ENCODE assay signal across 1 cellular context in the genomic region with DNA sequence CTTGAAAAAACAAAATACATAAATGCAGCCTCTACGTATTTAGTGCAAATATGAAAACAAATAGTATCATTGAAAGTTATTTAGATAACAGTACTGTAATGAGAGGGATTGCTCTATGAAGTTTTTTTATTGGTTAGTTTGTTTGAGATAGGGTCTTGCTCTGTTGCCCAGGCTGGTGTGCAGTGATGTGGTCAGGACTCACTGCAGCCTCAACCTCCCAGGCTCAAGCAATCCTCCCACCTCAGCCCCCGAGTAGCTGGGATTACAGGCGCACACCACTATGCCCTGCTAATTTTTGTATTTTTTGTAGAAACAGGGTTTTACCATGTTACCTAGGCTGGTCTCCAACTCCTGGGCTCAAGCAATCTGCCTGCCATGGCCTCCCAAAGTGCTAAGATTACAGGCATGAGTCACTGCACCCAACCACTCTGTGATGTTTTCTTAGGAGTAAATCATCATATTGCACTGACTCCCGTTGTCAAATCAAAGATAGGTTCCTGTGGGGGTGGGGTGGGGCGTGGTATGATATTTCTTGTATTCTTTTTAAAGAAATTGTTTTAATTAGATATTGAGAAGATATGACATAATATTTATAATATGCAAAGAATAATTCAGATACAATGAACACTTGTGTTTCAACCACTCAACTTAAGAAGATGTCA.
TF ChIP-seq lines count a peak whose summit lies in the region.

No MANE protein-coding gene starts in this region.

TF ChIP-seq in K562, 482 proteins besides CTCF, POLR2A, EP300 and RAD21 (continued from another document):
- no peak for TF ChIP-seq SMAD4 (CRISPR knock-in tag; conservative IDR thresholded peaks at IDR 0.05)
- no peak for TF ChIP-seq KAT8 (IDR thresholded peaks at IDR 0.05; ENCODE audit: low read depth)
- 0 out of 2 replicates have a peak, but pooled peaks have one; percentile 19 for TF ChIP-seq DPF2 (IDR thresholded peaks at IDR 0.05)
- TF ChIP-seq ZNF184 (CRISPR knock-in tag; IDR thresholded peaks at IDR 0.05): no peak
- TF ChIP-seq, protein P1, sequence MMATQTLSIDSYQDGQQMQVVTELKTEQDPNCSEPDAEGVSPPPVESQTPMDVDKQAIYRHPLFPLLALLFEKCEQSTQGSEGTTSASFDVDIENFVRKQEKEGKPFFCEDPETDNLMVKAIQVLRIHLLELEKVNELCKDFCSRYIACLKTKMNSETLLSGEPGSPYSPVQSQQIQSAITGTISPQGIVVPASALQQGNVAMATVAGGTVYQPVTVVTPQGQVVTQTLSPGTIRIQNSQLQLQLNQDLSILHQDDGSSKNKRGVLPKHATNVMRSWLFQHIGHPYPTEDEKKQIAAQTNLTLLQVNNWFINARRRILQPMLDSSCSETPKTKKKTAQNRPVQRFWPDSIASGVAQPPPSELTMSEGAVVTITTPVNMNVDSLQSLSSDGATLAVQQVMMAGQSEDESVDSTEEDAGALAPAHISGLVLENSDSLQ (IDR thresholded peaks at IDR 0.05): peak; percentile 55
- TF ChIP-seq, protein P2, sequence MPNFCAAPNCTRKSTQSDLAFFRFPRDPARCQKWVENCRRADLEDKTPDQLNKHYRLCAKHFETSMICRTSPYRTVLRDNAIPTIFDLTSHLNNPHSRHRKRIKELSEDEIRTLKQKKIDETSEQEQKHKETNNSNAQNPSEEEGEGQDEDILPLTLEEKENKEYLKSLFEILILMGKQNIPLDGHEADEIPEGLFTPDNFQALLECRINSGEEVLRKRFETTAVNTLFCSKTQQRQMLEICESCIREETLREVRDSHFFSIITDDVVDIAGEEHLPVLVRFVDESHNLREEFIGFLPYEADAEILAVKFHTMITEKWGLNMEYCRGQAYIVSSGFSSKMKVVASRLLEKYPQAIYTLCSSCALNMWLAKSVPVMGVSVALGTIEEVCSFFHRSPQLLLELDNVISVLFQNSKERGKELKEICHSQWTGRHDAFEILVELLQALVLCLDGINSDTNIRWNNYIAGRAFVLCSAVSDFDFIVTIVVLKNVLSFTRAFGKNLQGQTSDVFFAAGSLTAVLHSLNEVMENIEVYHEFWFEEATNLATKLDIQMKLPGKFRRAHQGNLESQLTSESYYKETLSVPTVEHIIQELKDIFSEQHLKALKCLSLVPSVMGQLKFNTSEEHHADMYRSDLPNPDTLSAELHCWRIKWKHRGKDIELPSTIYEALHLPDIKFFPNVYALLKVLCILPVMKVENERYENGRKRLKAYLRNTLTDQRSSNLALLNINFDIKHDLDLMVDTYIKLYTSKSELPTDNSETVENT (CRISPR knock-in tag; IDR thresholded peaks at IDR 0.05): no peak
- no peak for TF ChIP-seq ZBTB8A (IDR thresholded peaks at IDR 0.05; ENCODE audit: partially characterized antibody)
- no peak for TF ChIP-seq EP400 (IDR thresholded peaks at IDR 0.05)
- TF ChIP-seq, protein P3, sequence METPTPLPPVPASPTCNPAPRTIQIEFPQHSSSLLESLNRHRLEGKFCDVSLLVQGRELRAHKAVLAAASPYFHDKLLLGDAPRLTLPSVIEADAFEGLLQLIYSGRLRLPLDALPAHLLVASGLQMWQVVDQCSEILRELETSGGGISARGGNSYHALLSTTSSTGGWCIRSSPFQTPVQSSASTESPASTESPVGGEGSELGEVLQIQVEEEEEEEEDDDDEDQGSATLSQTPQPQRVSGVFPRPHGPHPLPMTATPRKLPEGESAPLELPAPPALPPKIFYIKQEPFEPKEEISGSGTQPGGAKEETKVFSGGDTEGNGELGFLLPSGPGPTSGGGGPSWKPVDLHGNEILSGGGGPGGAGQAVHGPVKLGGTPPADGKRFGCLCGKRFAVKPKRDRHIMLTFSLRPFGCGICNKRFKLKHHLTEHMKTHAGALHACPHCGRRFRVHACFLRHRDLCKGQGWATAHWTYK (CRISPR knock-in tag; IDR thresholded peaks at IDR 0.05): no peak
- no peak for TF ChIP-seq ZNF77 (CRISPR knock-in tag; IDR thresholded peaks at IDR 0.05)
- TF ChIP-seq HDAC8 (tag; IDR thresholded peaks at IDR 0.05): no peak
- TF ChIP-seq IFI16 (CRISPR knock-in tag; IDR thresholded peaks at IDR 0.05): no peak
- no peak for TF ChIP-seq ASH1L (IDR thresholded peaks at IDR 0.05; ENCODE audit: borderline replicate concordance, low read depth, partially characterized antibody)
- TF ChIP-seq ESRRA (IDR thresholded peaks at IDR 0.05; ENCODE audit: borderline replicate concordance, low read depth): no peak
- TF ChIP-seq C11orf30 (IDR thresholded peaks at IDR 0.05; ENCODE audit: low read depth): no peak
- no peak for TF ChIP-seq CBX2 (IDR thresholded peaks at IDR 0.05; ENCODE audit: insufficient read depth, low read length, poor library complexity, severe bottlenecking)
- TF ChIP-seq ARID1B (IDR thresholded peaks at IDR 0.05): peak; percentile 24; the same call in 1 of the 2 replicates
- TF ChIP-seq SIX5 (IDR thresholded peaks at IDR 0.05; ENCODE audit: borderline replicate concordance in 1 of 2, insufficient read depth in 1 of 2, low read depth in 1 of 2, low read length in 2 of 2): no peak
- TF ChIP-seq FOXA3 (CRISPR knock-in tag; conservative IDR thresholded peaks at IDR 0.05 in 1 of 2, IDR thresholded peaks at IDR 0.05 in 1 of 2): no peak
- peak; percentile 55; the same call in 1 of the 2 replicates for TF ChIP-seq JUND (IDR thresholded peaks at IDR 0.05; ENCODE audit: borderline replicate concordance, low read depth, low read length)
- no peak for TF ChIP-seq JUND (tag; IDR thresholded peaks at IDR 0.05; ENCODE audit: borderline replicate concordance, low read depth, low read length)
- no peak for TF ChIP-seq PRMT5 (CRISPR knock-in tag; IDR thresholded peaks at IDR 0.05)
- TF ChIP-seq FOXJ2 (tag; IDR thresholded peaks at IDR 0.05): no peak
- no peak for TF ChIP-seq SRF (CRISPR knock-in tag; IDR thresholded peaks at IDR 0.05)
- no peak for TF ChIP-seq TGIF2 (CRISPR knock-in tag; IDR thresholded peaks at IDR 0.05)
- TF ChIP-seq STAT5A (IDR thresholded peaks at IDR 0.05; ENCODE audit: borderline replicate concordance, low read length): no peak
- TF ChIP-seq, protein P4, sequence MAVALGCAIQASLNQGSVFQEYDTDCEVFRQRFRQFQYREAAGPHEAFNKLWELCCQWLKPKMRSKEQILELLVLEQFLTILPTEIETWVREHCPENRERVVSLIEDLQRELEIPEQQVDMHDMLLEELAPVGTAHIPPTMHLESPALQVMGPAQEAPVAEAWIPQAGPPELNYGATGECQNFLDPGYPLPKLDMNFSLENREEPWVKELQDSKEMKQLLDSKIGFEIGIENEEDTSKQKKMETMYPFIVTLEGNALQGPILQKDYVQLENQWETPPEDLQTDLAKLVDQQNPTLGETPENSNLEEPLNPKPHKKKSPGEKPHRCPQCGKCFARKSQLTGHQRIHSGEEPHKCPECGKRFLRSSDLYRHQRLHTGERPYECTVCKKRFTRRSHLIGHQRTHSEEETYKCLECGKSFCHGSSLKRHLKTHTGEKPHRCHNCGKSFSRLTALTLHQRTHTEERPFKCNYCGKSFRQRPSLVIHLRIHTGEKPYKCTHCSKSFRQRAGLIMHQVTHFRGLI (CRISPR knock-in tag; IDR thresholded peaks at IDR 0.05): no peak
- TF ChIP-seq MEIS2 (IDR thresholded peaks at IDR 0.05; ENCODE audit: partially characterized antibody): peak; percentile 81
